Comparison of ENCODE assay signal across 1 cellular context in the genomic region with DNA sequence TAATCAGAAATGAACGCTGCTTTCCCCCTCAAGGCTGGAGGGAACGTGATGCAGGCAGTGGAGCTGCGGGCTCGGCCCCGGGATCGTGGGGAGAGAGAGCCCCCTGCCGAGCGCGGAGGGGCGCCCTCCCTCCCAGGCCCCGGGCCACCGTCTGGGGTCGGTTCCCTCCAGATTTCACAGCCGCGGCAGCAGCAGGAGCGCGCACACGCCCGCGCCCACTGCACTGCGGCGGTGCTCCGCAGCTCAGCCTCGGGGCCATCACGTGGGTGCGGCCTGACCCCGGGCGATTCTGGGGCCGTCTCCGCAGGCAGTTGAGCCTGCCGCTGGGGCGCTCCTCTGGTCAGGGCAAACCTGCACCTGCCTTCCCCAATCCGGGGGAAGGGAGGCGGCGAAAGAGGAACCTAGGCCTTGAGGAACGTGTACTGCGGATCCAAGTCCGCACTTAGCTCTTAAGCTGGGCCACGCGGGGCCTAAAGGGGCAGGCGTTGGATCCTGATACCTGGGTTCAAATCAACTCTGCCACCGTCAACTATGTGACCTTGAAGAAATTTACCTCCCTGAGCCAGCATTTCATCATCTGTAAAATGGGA.
TF ChIP-seq lines count a peak whose summit lies in the region.

No MANE protein-coding gene starts in this region.

TF ChIP-seq in K562, 482 proteins besides CTCF, POLR2A, EP300 and RAD21 (continues in another document):
- TF ChIP-seq POLR2G (IDR thresholded peaks at IDR 0.05; ENCODE audit: low read depth, low read length) (peak; percentile 75), L3MBTL2 (IDR thresholded peaks at IDR 0.05) (peak; percentile 94), RBM39 (optimal IDR thresholded peaks at IDR 0.05; ENCODE audit: low read depth, low read length) (no peak), SP1 (CRISPR knock-in tag; IDR thresholded peaks at IDR 0.05) (peak; percentile 48; the same call in 1 of the 2 replicates), BDP1 (IDR thresholded peaks at IDR 0.05; ENCODE audit: insufficient read depth, insufficient read length) (no peak), ETS1 (conservative IDR thresholded peaks at IDR 0.05; ENCODE audit: control insufficient read depth, low read depth, low read length) (no peak), NCOA6 (IDR thresholded peaks at IDR 0.05) (no peak), NR2C1 (IDR thresholded peaks at IDR 0.05) (no peak), NR2C1 (tag; IDR thresholded peaks at IDR 0.05) (peak; percentile 35; the same call in 1 of the 2 replicates), SRSF7 (optimal IDR thresholded peaks at IDR 0.05; ENCODE audit: low read depth, low read length) (no peak), RAD51 (IDR thresholded peaks at IDR 0.05; ENCODE audit: borderline replicate concordance, low read depth) (peak; percentile 82), SPI1 (IDR thresholded peaks at IDR 0.05; ENCODE audit: borderline replicate concordance, low read depth, low read length) (peak; percentile 48; the same call in 1 of the 2 replicates), ZNF280B (CRISPR knock-in tag; IDR thresholded peaks at IDR 0.05) (no peak), CREB1 (IDR thresholded peaks at IDR 0.05) (no peak), CREB1 (CRISPR knock-in tag; IDR thresholded peaks at IDR 0.05) (0 out of 2 replicates have a peak, but pooled peaks have one; percentile 58), JUN (IDR thresholded peaks at IDR 0.05; ENCODE audit: borderline replicate concordance, low read depth, low read length) (peak; percentile 35; the same call in 1 of the 2 replicates), JUN (CRISPR knock-in tag; IDR thresholded peaks at IDR 0.05; ENCODE audit: borderline replicate concordance) (no peak), ZNF23 (CRISPR knock-in tag; IDR thresholded peaks at IDR 0.05) (no peak), HDAC8 (tag; IDR thresholded peaks at IDR 0.05) (peak; percentile 38; the same call in 1 of the 2 replicates), ZNF592 (IDR thresholded peaks at IDR 0.05) (peak; percentile 67; the same call in 1 of the 2 replicates), ZFX (CRISPR knock-in tag; IDR thresholded peaks at IDR 0.05) (peak; percentile 84), TOE1 (IDR thresholded peaks at IDR 0.05; ENCODE audit: borderline replicate concordance) (peak; percentile 46; the same call in 1 of the 2 replicates), TOE1 (CRISPR knock-in tag; IDR thresholded peaks at IDR 0.05; ENCODE audit: borderline replicate concordance, low read depth) (no peak), ATF1 (CRISPR knock-in tag; IDR thresholded peaks at IDR 0.05) (no peak), ATF1 (tag; IDR thresholded peaks at IDR 0.05) (peak; percentile 18; the same call in 1 of the 2 replicates), FOXP1 (CRISPR knock-in tag; IDR thresholded peaks at IDR 0.05) (0 out of 2 replicates have a peak, but pooled peaks have one; percentile 4), HLTF (IDR thresholded peaks at IDR 0.05) (0 out of 2 replicates have a peak, but pooled peaks have one; percentile 29), ZBTB1 (CRISPR knock-in tag; IDR thresholded peaks at IDR 0.05; ENCODE audit: borderline replicate concordance, low read depth) (peak; percentile 58; the same call in 1 of the 2 replicates), RB1 (IDR thresholded peaks at IDR 0.05; ENCODE audit: low read depth) (peak; percentile 86; the same call in 1 of the 2 replicates), MGA (IDR thresholded peaks at IDR 0.05) (peak; percentile 90), E2F3 (CRISPR knock-in tag; IDR thresholded peaks at IDR 0.05) (no peak), SMAD4 (CRISPR knock-in tag; conservative IDR thresholded peaks at IDR 0.05) (peak; percentile 59)
- TF ChIP-seq, protein P1, sequence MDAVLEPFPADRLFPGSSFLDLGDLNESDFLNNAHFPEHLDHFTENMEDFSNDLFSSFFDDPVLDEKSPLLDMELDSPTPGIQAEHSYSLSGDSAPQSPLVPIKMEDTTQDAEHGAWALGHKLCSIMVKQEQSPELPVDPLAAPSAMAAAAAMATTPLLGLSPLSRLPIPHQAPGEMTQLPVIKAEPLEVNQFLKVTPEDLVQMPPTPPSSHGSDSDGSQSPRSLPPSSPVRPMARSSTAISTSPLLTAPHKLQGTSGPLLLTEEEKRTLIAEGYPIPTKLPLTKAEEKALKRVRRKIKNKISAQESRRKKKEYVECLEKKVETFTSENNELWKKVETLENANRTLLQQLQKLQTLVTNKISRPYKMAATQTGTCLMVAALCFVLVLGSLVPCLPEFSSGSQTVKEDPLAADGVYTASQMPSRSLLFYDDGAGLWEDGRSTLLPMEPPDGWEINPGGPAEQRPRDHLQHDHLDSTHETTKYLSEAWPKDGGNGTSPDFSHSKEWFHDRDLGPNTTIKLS (IDR thresholded peaks at IDR 0.05; ENCODE audit: borderline replicate concordance, low read depth): peak; percentile 26; the same call in 1 of the 2 replicates
- TF ChIP-seq, protein P2, sequence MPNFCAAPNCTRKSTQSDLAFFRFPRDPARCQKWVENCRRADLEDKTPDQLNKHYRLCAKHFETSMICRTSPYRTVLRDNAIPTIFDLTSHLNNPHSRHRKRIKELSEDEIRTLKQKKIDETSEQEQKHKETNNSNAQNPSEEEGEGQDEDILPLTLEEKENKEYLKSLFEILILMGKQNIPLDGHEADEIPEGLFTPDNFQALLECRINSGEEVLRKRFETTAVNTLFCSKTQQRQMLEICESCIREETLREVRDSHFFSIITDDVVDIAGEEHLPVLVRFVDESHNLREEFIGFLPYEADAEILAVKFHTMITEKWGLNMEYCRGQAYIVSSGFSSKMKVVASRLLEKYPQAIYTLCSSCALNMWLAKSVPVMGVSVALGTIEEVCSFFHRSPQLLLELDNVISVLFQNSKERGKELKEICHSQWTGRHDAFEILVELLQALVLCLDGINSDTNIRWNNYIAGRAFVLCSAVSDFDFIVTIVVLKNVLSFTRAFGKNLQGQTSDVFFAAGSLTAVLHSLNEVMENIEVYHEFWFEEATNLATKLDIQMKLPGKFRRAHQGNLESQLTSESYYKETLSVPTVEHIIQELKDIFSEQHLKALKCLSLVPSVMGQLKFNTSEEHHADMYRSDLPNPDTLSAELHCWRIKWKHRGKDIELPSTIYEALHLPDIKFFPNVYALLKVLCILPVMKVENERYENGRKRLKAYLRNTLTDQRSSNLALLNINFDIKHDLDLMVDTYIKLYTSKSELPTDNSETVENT (CRISPR knock-in tag; IDR thresholded peaks at IDR 0.05): 0 out of 2 replicates have a peak, but pooled peaks have one; percentile 39
